In genomic region chr6:51005779-51006178, GRCh38 we compare ENCODE assay signal across 27 cellular contexts.
"Had no signal": no experiment of that assay in that cellular context is flagged by ENCODE, and none has a peak within 500 bp of the region (broad histone marks: within the 10 kb centered on the region; RNA-seq: fewer than 3 reads in every experiment).

No MANE protein-coding gene starts in this region.

- H3K36me3 ChIP-seq: stomach, suprapubic skin, thoracic aorta, thyroid gland, tibial artery, tibial nerve, transverse colon, upper lobe of left lung, upper lobe of right lung, uterus, vagina had no signal

- H3K27me3 ChIP-seq: stomach, suprapubic skin, testis, thyroid gland, tibial artery, tibial nerve, transverse colon, upper lobe of left lung, upper lobe of right lung, uterus, vagina had no signal

- H3K9me3 ChIP-seq: stomach, suprapubic skin, testis, thoracic aorta, thyroid gland, tibial artery, tibial nerve, transverse colon, upper lobe of left lung, upper lobe of right lung, uterus, vagina had no signal

- H3K4me1 ChIP-seq: stomach, suprapubic skin, testis, thyroid gland, tibial artery, tibial nerve, transverse colon, upper lobe of left lung, upper lobe of right lung, uterus, vagina had no signal

- H3K4me3 ChIP-seq: stomach, suprapubic skin, testis, thoracic aorta, thyroid gland, tibial artery, tibial nerve, transverse colon, upper lobe of left lung, upper lobe of right lung, uterus, vagina had no signal

- H3K27ac ChIP-seq: stomach, suprapubic skin, testis, thoracic aorta, thyroid gland, tibial artery, tibial nerve, transverse colon, upper lobe of left lung, upper lobe of right lung, uterus, vagina had no signal

- FAIRE-seq: urothelium cell line had no signal

- DNase-seq: stimulated activated CD4-positive, alpha-beta T cell treated with anti-CD3 and anti-CD28 coated beads, Interleukin-2, amount 100 ng/mL, for 48 hours; stimulated activated CD4-positive, alpha-beta T cell treated with anti-CD3 and anti-CD28 coated beads, Interleukin-4, amount 100 ng/mL, for 1 hour; stimulated activated CD4-positive, alpha-beta T cell treated with anti-CD3 and anti-CD28 coated beads, Interleukin-4, amount 100 ng/mL, for 24 hours; stimulated activated CD4-positive, alpha-beta T cell treated with anti-CD3 and anti-CD28 coated beads, Interleukin-4, amount 100 ng/mL, for 4 hours; stimulated activated CD8-positive, alpha-beta memory T cell treated with anti-CD3 and anti-CD28 coated beads, Interleukin-4, amount 100 ng/mL, for 48 hours; stimulated activated naive B cell treated with anti-CD40 and anti-IgM and Interleukin-4, amounts not matched to agents 10 μg/mL and 1 μg/mL and 100 μg/mL, for 72 hours; stimulated activated naive CD4-positive, alpha-beta T cell; stimulated activated naive CD4-positive, alpha-beta T cell treated with Interleukin-2 at 50 U/mL for 16 hours; stimulated activated naive CD8-positive, alpha-beta T cell treated with anti-CD3 and anti-CD28 coated beads, Interleukin-15, amount 100 ng/mL, for 72 hours; stimulated activated naive CD8-positive, alpha-beta T cell treated with anti-CD3 and anti-CD28 coated beads, Interleukin-15, Interleukin-2, amounts not matched to agents 100 U/mL and 50 U/mL, for 24 hours; stomach; substantia nigra; testis; thyroid gland; tibial artery; transverse colon; trophoblast cell; upper lobe of left lung; upper lobe of right lung; uterus had no signal

- ATAC-seq: stimulated activated effector memory CD8-positive, alpha-beta T cell treated with anti-CD3 and anti-CD28 coated beads, Interleukin-12 subunit alpha, Interleukin-12 subunit beta, amount 100 ng/mL, for 72 hours; stimulated activated memory B cell treated with anti-CD40 and anti-IgM and Interleukin-4, amounts not matched to agents 10 μg/mL and 1 μg/mL and 100 μg/mL, for 72 hours; stimulated activated naive B cell treated with anti-CD40 and anti-IgM and Interleukin-4, amounts not matched to agents 10 μg/mL and 1 μg/mL and 100 μg/mL, for 72 hours; stimulated activated naive CD8-positive, alpha-beta T cell treated with anti-CD3 and anti-CD28 coated beads, Interleukin-15, amount 100 ng/mL, for 72 hours; stimulated activated naive CD8-positive, alpha-beta T cell treated with anti-CD3 and anti-CD28 coated beads, Interleukin-15, Interleukin-2, amounts not matched to agents 100 U/mL and 50 U/mL, for 24 hours; upper lobe of right lung had no signal
